In the genomic region with DNA sequence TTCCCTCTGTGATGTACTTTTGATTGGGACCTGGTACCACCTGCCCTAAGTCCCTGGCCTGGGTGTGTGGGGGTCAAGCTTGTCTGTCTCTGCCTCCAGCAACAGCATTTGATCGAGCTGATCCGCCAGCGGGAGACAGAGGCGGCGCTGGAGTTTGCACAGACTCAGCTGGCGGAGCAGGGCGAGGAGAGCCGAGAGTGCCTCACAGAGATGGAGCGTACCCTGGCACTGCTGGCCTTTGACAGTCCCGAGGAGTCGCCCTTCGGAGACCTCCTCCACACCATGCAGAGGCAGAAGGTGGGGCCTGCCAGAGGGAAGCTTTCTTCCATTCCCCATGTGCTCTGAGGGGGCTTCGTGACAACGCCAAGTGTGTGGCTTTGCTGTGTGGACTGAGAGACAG, we compare ENCODE assay signal across 27 cellular contexts.
"Had no signal": no experiment of that assay in that cellular context is flagged by ENCODE, and none has a peak within 500 bp of the region (broad histone marks: within the 10 kb centered on the region; RNA-seq: fewer than 3 reads in every experiment).

No MANE protein-coding gene starts in this region.

- H3K9me3 ChIP-seq: esophagus squamous epithelium, psoas muscle, stomach, thyroid gland had no signal

- H3K27ac Mint-ChIP-seq: activated CD4-positive, alpha-beta memory T cell treated with anti-CD3 and anti-CD28 coated beads for 36 hours; activated CD4-positive, alpha-beta T cell treated with anti-CD3 and anti-CD28 coated beads, Interleukin-2, amount 10 ng/mL, durations not matched to agents 24 days and 14 days; activated T-helper 2 cell treated with anti-CD3 and anti-CD28 coated beads, Interferon-gamma antibody, Interleukin-2, Interleukin-4, amounts not matched to agents 10 μg/mL and 5 μg/mL and 100 μg/mL, durations not matched to agents 14 hours and 24 hours and 36 hours; memory B cell; stimulated activated memory B cell treated with anti-CD40 and anti-IgM and Interleukin-4, amounts not matched to agents 10 μg/mL and 1 μg/mL and 100 μg/mL, for 72 hours had no signal

- ATAC-seq: naive thymus-derived CD8-positive, alpha-beta T cell; psoas muscle; stimulated activated memory B cell treated with anti-CD40 and anti-IgM and Interleukin-4, amounts not matched to agents 10 μg/mL and 1 μg/mL and 100 μg/mL, for 72 hours had no signal

- H3K4me3 ChIP-seq: esophagus squamous epithelium, psoas muscle, skin epidermis, stomach, thyroid gland had no signal

- DNase-seq: activated CD4-positive, alpha-beta memory T cell treated with anti-CD3 and anti-CD28 coated beads for 36 hours; activated CD4-positive, alpha-beta T cell treated with anti-CD3 and anti-CD28 coated beads, Interleukin-2, amount 10 ng/mL, durations not matched to agents 24 days and 14 days; activated CD4-positive, CD25-positive, alpha-beta regulatory T cell treated with anti-CD3 and anti-CD28 coated beads, Interleukin-2, amount 50 U/mL, for 72 hours; activated CD8-positive, alpha-beta memory T cell treated with anti-CD3 and anti-CD28 coated beads, Interleukin-2, amount 50 U/mL, for 48 hours; activated T-cell treated with anti-CD3 and anti-CD28 coated beads, Interleukin-2, amount 50 U/mL, for 48 hours; anterior cingulate cortex; dermis blood vessel endothelial cell; effector CD4-positive, alpha-beta T cell; esophagus squamous epithelium; foreskin melanocyte; naive thymus-derived CD8-positive, alpha-beta T cell; nucleus accumbens; psoas muscle; stimulated activated CD4-positive, alpha-beta T cell treated with anti-CD3 and anti-CD28 coated beads, Interleukin-4, amount 100 ng/mL, for 24 hours; stomach; SW 1271; T-helper 9 cell; thyroid gland had no signal

- H3K9me3 Mint-ChIP-seq: activated CD4-positive, alpha-beta memory T cell treated with anti-CD3 and anti-CD28 coated beads for 36 hours; activated CD4-positive, alpha-beta T cell treated with anti-CD3 and anti-CD28 coated beads, Interleukin-2, amount 10 ng/mL, durations not matched to agents 24 days and 14 days; activated naive CD4-positive, alpha-beta T cell treated with anti-CD3 and anti-CD28 coated beads, Interleukin-2, amount 50 U/mL, for 24 hours; activated T-helper 2 cell treated with anti-CD3 and anti-CD28 coated beads, Interferon-gamma antibody, Interleukin-2, Interleukin-4, amounts not matched to agents 10 μg/mL and 5 μg/mL and 100 μg/mL, durations not matched to agents 14 hours and 24 hours and 36 hours; memory B cell; naive thymus-derived CD8-positive, alpha-beta T cell; neural crest cell; stimulated activated memory B cell treated with anti-CD40 and anti-IgM and Interleukin-4, amounts not matched to agents 10 μg/mL and 1 μg/mL and 100 μg/mL, for 72 hours; T-helper 1 cell treated with Interleukin-12 subunit alpha and Interleukin-12 subunit beta and Interleukin-4 antibody, amounts not matched to agents 30 μg/mL and 1 μg/mL, for 36 hours had no signal

- H3K27me3 ChIP-seq: esophagus squamous epithelium, stomach, thyroid gland had no signal

- H3K4me3 Mint-ChIP-seq: activated CD4-positive, alpha-beta memory T cell treated with anti-CD3 and anti-CD28 coated beads for 36 hours; activated CD4-positive, alpha-beta T cell treated with anti-CD3 and anti-CD28 coated beads, Interleukin-2, amount 10 ng/mL, durations not matched to agents 24 days and 14 days; activated naive CD4-positive, alpha-beta T cell treated with anti-CD3 and anti-CD28 coated beads, Interleukin-2, amount 50 U/mL, for 24 hours; memory B cell; naive thymus-derived CD8-positive, alpha-beta T cell; stimulated activated memory B cell treated with anti-CD40 and anti-IgM and Interleukin-4, amounts not matched to agents 10 μg/mL and 1 μg/mL and 100 μg/mL, for 72 hours; T-helper 1 cell treated with Interleukin-12 subunit alpha and Interleukin-12 subunit beta and Interleukin-4 antibody, amounts not matched to agents 30 μg/mL and 1 μg/mL, for 36 hours had no signal

- H3K27ac ChIP-seq: epithelial cell of prostate, esophagus squamous epithelium, parathyroid adenoma, psoas muscle, skin epidermis, stomach, thyroid gland had no signal
